6 cellular contexts compared by ENCODE assay signal in the genomic region with DNA sequence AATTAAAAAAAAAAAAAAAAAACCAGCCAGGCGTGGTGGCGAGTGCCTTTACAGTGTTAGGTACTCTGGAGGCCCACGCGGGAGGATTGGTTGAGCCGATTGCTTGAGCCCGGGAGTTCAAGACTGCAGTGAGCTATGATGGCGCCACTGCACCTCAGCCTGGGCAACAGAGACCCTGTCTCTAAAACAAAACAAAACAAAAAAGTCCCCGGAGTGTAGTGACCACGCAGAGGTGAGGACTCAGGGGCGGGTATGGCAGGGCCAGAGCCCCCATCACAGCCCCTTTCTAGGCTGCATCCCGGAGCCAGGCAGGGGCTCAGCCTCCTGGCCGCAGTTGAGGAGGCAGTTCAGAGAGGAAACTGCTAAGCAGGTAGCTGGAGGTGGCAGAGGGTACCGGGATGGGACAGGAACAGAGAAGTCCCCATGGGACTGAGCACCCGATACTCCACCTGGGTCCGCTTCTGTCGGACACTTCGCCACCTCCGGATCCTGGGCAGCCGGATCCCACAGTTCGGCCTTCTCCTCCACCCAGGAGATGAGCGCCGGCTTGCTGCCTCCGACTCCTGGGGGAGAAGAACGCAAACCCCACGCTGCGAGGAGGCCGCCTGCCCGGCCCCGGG. TPM values are rescaled to one million over a fixed set of nuclear protein-coding genes. Genes with fewer than 3 reads are reported as not detected.
DNase-seq lines count a peak whose midpoint lies in the region; ATAC-seq and TF ChIP-seq lines count a peak whose summit lies in the region.

No MANE protein-coding gene starts in this region.

- ATAC-seq in HG02623 (IDR thresholded peaks at IDR 0.05; ENCODE audit: unreplicated experiment): peak; percentile 15

- H3K27me3 ChIP-seq in mononuclear cell (ENCODE audit: insufficient read depth, low read length): no peaks in the 10 kb centered on the region

- H3K4me3 ChIP-seq in mononuclear cell (ENCODE audit: low read length): peak overlapping the region; percentile 65

- peaks cover 6% of the 10 kb centered on the region for H3K36me3 Mint-ChIP-seq in activated naive CD8-positive, alpha-beta T cell

- no peaks in the 10 kb centered on the region for H3K27me3 Mint-ChIP-seq in activated naive CD8-positive, alpha-beta T cell

- H3K27ac ChIP-seq in C4-2B: peak overlapping the region; percentile 93

- 0 out of 2 replicates have a peak, but pooled peaks have one; percentile 3 for TF ChIP-seq CTCF in C4-2B (conservative IDR thresholded peaks at IDR 0.05)

- no peaks in the 10 kb centered on the region for H3K9me3 ChIP-seq in mononuclear cell (ENCODE audit: low read depth, low read length)

- H3K4me3 Mint-ChIP-seq in activated naive CD8-positive, alpha-beta T cell: peak overlapping the region; percentile 97

- H3K4me1 ChIP-seq in mononuclear cell (ENCODE audit: insufficient read depth, low read length): peaks cover 30% of the 10 kb centered on the region

- H3K9me3 Mint-ChIP-seq in activated naive CD8-positive, alpha-beta T cell (ENCODE audit: low read depth): no peaks in the 10 kb centered on the region

- DNase-seq in SK-N-DZ (ENCODE audit: low spot score) (no peak), NCI-H524 (lab: John Stamatoyannopoulos, UW) (no peak)

- H3K4me1 Mint-ChIP-seq in activated naive CD8-positive, alpha-beta T cell (ENCODE audit: low read depth): peaks cover 37% of the 10 kb centered on the region

- peak overlapping the region; percentile 92 for H3K27ac Mint-ChIP-seq in activated naive CD8-positive, alpha-beta T cell

RNA-seq across cellular contexts. Expression of a gene that starts 0.8 kb away (rescaled TPM):
- total RNA-seq in mononuclear cell: 6.0 TPM
- 16.9 and 17.1 TPM in 2 replicates for polyA plus RNA-seq in SK-N-DZ (2014; cell fraction: cytosol; rRNA removed)
- polyA plus RNA-seq in SK-N-DZ (2014; cell fraction: nucleus; rRNA removed): 8.8 and 9.3 TPM in 2 replicates

RNA-seq across cellular contexts. Expression of a gene that starts 7.5 kb away (rescaled TPM):
- 5.7 TPM for total RNA-seq in mononuclear cell
- polyA plus RNA-seq in SK-N-DZ (2014; cell fraction: cytosol; rRNA removed): 70.5 and 90.0 TPM in 2 replicates
- 52.0 and 65.3 TPM in 2 replicates for polyA plus RNA-seq in SK-N-DZ (2014; cell fraction: nucleus; rRNA removed)

RNA-seq across cellular contexts. Expression of a gene that starts 24.3 kb away (rescaled TPM):
- total RNA-seq in mononuclear cell: 10.5 TPM
- 18.1 and 19.4 TPM in 2 replicates for polyA plus RNA-seq in SK-N-DZ (2014; cell fraction: cytosol; rRNA removed)
- 13.6 and 21.7 TPM in 2 replicates for polyA plus RNA-seq in SK-N-DZ (2014; cell fraction: nucleus; rRNA removed)

RNA-seq across cellular contexts. Expression of a gene that starts 37.7 kb away (rescaled TPM):
- total RNA-seq in mononuclear cell: 9.4 TPM
- polyA plus RNA-seq in SK-N-DZ (2014; cell fraction: cytosol; rRNA removed): 13.2 and 13.5 TPM in 2 replicates
- 18.9 and 19.3 TPM in 2 replicates for polyA plus RNA-seq in SK-N-DZ (2014; cell fraction: nucleus; rRNA removed)

RNA-seq across cellular contexts. Expression of a gene that starts 51.6 kb away (rescaled TPM):
- total RNA-seq in mononuclear cell: 2.6 TPM
- 8.6 and 15.4 TPM in 2 replicates for polyA plus RNA-seq in SK-N-DZ (2014; cell fraction: cytosol; rRNA removed)
- 12.8 and 18.5 TPM in 2 replicates for polyA plus RNA-seq in SK-N-DZ (2014; cell fraction: nucleus; rRNA removed)
